ENCODE assay signal across 24 cellular contexts in genomic region chr16:50717109-50717893, GRCh38. TPM values are rescaled to one million over a fixed set of nuclear protein-coding genes. Genes with fewer than 3 reads are reported as not detected.
"Had no signal": no experiment of that assay in that cellular context is flagged by ENCODE, and none has a peak within 500 bp of the region (broad histone marks: within the 10 kb centered on the region; RNA-seq: fewer than 3 reads in every experiment).

No MANE protein-coding gene starts in this region.

- H3K4me3 Mint-ChIP-seq: activated naive CD8-positive, alpha-beta T cell treated with anti-CD3 and anti-CD28 coated beads for 36 hours; immature natural killer cell; T-helper 2 cell treated with Interferon-gamma antibody and Interleukin-4, amounts not matched to agents 5 μg/mL and 100 μg/mL, for 36 hours had no signal

- H3K27ac Mint-ChIP-seq: activated naive CD8-positive, alpha-beta T cell treated with anti-CD3 and anti-CD28 coated beads for 36 hours had no signal

- H3K27ac ChIP-seq: dorsolateral prefrontal cortex, esophagus muscularis mucosa, sigmoid colon, testis, upper lobe of right lung had no signal

- H3K36me3 Mint-ChIP-seq: activated naive CD8-positive, alpha-beta T cell treated with anti-CD3 and anti-CD28 coated beads for 36 hours had no signal

- DNase-seq: activated CD4-positive, CD25-positive, alpha-beta regulatory T cell treated with anti-CD3 and anti-CD28 coated beads, Interleukin-2, amount 50 U/mL, for 72 hours; activated CD8-positive, alpha-beta memory T cell treated with anti-CD3 and anti-CD28 coated beads for 24 hours; activated effector memory CD4-positive, alpha-beta T cell treated with Interleukin-2 at 50 U/mL for 16 hours; activated naive CD8-positive, alpha-beta T cell treated with anti-CD3 and anti-CD28 coated beads for 36 hours; anterior cingulate cortex; dorsolateral prefrontal cortex; glutamatergic neuron; immature natural killer cell; left cardiac atrium; midbrain; stimulated activated CD4-positive, alpha-beta T cell treated with anti-CD3 and anti-CD28 coated beads, Interleukin-2, amount 100 ng/mL, for 24 hours; stimulated activated naive CD4-positive, alpha-beta T cell treated with Interleukin-2 at 50 U/mL for 16 hours; testis; upper lobe of right lung had no signal

- ATAC-seq: SK-N-SH treated with all-trans-retinoic acid at 6 μM for 48 hours, upper lobe of right lung had no signal

- H3K4me3 ChIP-seq: dorsolateral prefrontal cortex, esophagus muscularis mucosa, lung, testis, upper lobe of right lung had no signal

- H3K27me3 ChIP-seq: esophagus muscularis mucosa, sigmoid colon, testis, upper lobe of right lung had no signal

- H3K9me3 Mint-ChIP-seq: activated naive CD8-positive, alpha-beta T cell treated with anti-CD3 and anti-CD28 coated beads for 36 hours; immature natural killer cell had no signal

- FAIRE-seq: endometrium had no signal

- H3K27me3 Mint-ChIP-seq: activated naive CD8-positive, alpha-beta T cell treated with anti-CD3 and anti-CD28 coated beads for 36 hours had no signal

RNA-seq across cellular contexts. Expression of gene NOD2, which starts 23.9 kb away (rescaled TPM):
- total RNA-seq: fibroblast of villous mesenchyme had no signal

RNA-seq across cellular contexts. Expression of gene SNX20, which starts 36.2 kb away (rescaled TPM):
- total RNA-seq: chondrocyte, fibroblast of villous mesenchyme, osteoblast, pulmonary artery endothelial cell had no signal
